In genomic region chr2:6053711-6054393, GRCh38 we compare ENCODE assay signal across 22 cellular contexts.
DNase-seq lines count a peak whose midpoint lies in the region; ATAC-seq and TF ChIP-seq lines count a peak whose summit lies in the region.
"Had no signal": no experiment of that assay in that cellular context is flagged by ENCODE, and none has a peak within 500 bp of the region (broad histone marks: within the 10 kb centered on the region; RNA-seq: fewer than 3 reads in every experiment).

No MANE protein-coding gene starts in this region.

- H3K36me3 ChIP-seq in endodermal cell (ENCODE audit: control insufficient read depth, insufficient read depth, low read length): no peaks in the 10 kb centered on the region
- H3K36me3 ChIP-seq: breast epithelium had no signal

- no peak overlapping the region for H3K4me3 ChIP-seq in endodermal cell (ENCODE audit: low read length)
- H3K4me3 ChIP-seq: breast epithelium, coronary artery, SK-N-MC, smooth muscle cell had no signal

- H3K27me3 Mint-ChIP-seq in endodermal cell (ENCODE audit: insufficient read depth): no peaks in the 10 kb centered on the region
- H3K27me3 Mint-ChIP-seq: activated B cell treated with CpG ODN at 0.5 μM for 24 hours; CD4-positive, CD25-positive, alpha-beta regulatory T cell; stimulated activated naive CD8-positive, alpha-beta T cell treated with anti-CD3 and anti-CD28 coated beads, Interleukin-15, amount 100 ng/mL, for 72 hours had no signal

- no peak overlapping the region for H3K27ac Mint-ChIP-seq in endodermal cell
- H3K27ac Mint-ChIP-seq: activated B cell treated with CpG ODN at 0.5 μM for 24 hours; CD4-positive, CD25-positive, alpha-beta regulatory T cell; stimulated activated naive CD8-positive, alpha-beta T cell treated with anti-CD3 and anti-CD28 coated beads, Interleukin-15, amount 100 ng/mL, for 72 hours; T-helper 2 cell treated with Interferon-gamma antibody and Interleukin-4, amounts not matched to agents 5 μg/mL and 100 μg/mL, for 36 hours had no signal

- intact Hi-C loops in sciatic nerve (cut with DNase I): no loop called here

- H3K4me1 Mint-ChIP-seq in endodermal cell: peaks cover 34% of the 10 kb centered on the region
- H3K4me1 Mint-ChIP-seq: activated B cell treated with CpG ODN at 0.5 μM for 24 hours; CD4-positive, CD25-positive, alpha-beta regulatory T cell; stimulated activated naive CD8-positive, alpha-beta T cell treated with anti-CD3 and anti-CD28 coated beads, Interleukin-15, amount 100 ng/mL, for 72 hours had no signal

- no peaks in the 10 kb centered on the region for H3K36me3 Mint-ChIP-seq in endodermal cell (ENCODE audit: low read depth)
- H3K36me3 Mint-ChIP-seq: CD4-positive, CD25-positive, alpha-beta regulatory T cell had no signal

- 37 to 39% methylated on average over 6 to 8 of the region's 9 CpGs for WGBS in endodermal cell (ENCODE audit: insufficient coverage in 1 of 2, insufficient read length in 1 of 2), 2 experiments

- H3K4me1 ChIP-seq in endodermal cell (ENCODE audit: control insufficient read depth, insufficient read depth, low read length): peaks cover 8% of the 10 kb centered on the region
- H3K4me1 ChIP-seq: breast epithelium had no signal

- DNase-seq in NCI-H524 (lab: John Stamatoyannopoulos, UW) (peak; percentile 15 to 63), NCI-H524 treated with DMSO at 0.1 percent for 48 hours (lab: John Stamatoyannopoulos, UW) (no peak), NCI-H2227 (lab: John Stamatoyannopoulos, UW; ENCODE audit: unreplicated experiment) (peak; percentile 88), endodermal cell (peak; percentile 85), retina (peak; percentile 64), amniotic stem cell (lab: John Stamatoyannopoulos, UW) (no peak), sciatic nerve (ENCODE audit: low spot score) (no peak)
- DNase-seq: activated B cell treated with CpG ODN at 0.5 μM for 24 hours; activated CD4-positive, alpha-beta T cell treated with anti-CD3 and anti-CD28 coated beads, Interleukin-2, amount 50 U/mL, for 48 hours; activated effector memory CD4-positive, alpha-beta T cell treated with anti-CD3 and anti-CD28 coated beads, Interleukin-2, amount 50 U/mL, for 16 hours; CD4-positive, CD25-positive, alpha-beta regulatory T cell; DND-41; NCI-H1694; stimulated activated CD4-positive, alpha-beta T cell treated with anti-CD3 and anti-CD28 coated beads, Interleukin-4, amount 100 ng/mL, for 1 hour; stimulated activated naive CD8-positive, alpha-beta T cell treated with anti-CD3 and anti-CD28 coated beads, Interleukin-15, amount 100 ng/mL, for 72 hours; trophoblast cell had no signal

- no peak for ATAC-seq in sciatic nerve
- no peak for ATAC-seq in GM21717 (IDR thresholded peaks at IDR 0.05; ENCODE audit: unreplicated experiment)
- ATAC-seq: stimulated activated naive CD8-positive, alpha-beta T cell treated with anti-CD3 and anti-CD28 coated beads, Interleukin-15, amount 100 ng/mL, for 72 hours had no signal

- H3K9me3 Mint-ChIP-seq in endodermal cell: peaks cover 9% of the 10 kb centered on the region

- H3K27me3 ChIP-seq in endodermal cell (ENCODE audit: control insufficient read depth, insufficient read depth, low read length, poor library complexity, severe bottlenecking): no peaks in the 10 kb centered on the region
- H3K27me3 ChIP-seq: breast epithelium had no signal

- TF ChIP-seq CTCF in endodermal cell (conservative IDR thresholded peaks at IDR 0.05): no peak

- peak overlapping the region; percentile 34 for H3K4me3 Mint-ChIP-seq in endodermal cell
- H3K4me3 Mint-ChIP-seq: activated B cell treated with CpG ODN at 0.5 μM for 24 hours; CD4-positive, CD25-positive, alpha-beta regulatory T cell; stimulated activated naive CD8-positive, alpha-beta T cell treated with anti-CD3 and anti-CD28 coated beads, Interleukin-15, amount 100 ng/mL, for 72 hours; T-helper 2 cell treated with Interferon-gamma antibody and Interleukin-4, amounts not matched to agents 5 μg/mL and 100 μg/mL, for 36 hours had no signal

- H3K9me3 ChIP-seq in endodermal cell (ENCODE audit: control insufficient read depth, low read length): no peaks in the 10 kb centered on the region

- H3K9ac ChIP-seq in endodermal cell (ENCODE audit: extremely low read depth, low read length, poor library complexity, severe bottlenecking): no peak overlapping the region

- H3K27ac ChIP-seq in endodermal cell (ENCODE audit: low read depth, low read length): peak overlapping the region; percentile 3
- H3K27ac ChIP-seq: breast epithelium, coronary artery, SK-N-MC had no signal

Comparison
In these comparisons a context has a peak if more than half of its experiments do, and no peak if none do; other contexts are left out.
1. DNase-seq: peak in NCI-H524 (2 of 2), NCI-H2227 (single experiment), endodermal cell (single experiment) and retina (single experiment); none in NCI-H524 treated with DMSO at 0.1 percent for 48 hours (single experiment), amniotic stem cell (single experiment) and sciatic nerve (single experiment).